Comparison of ENCODE assay signal across 8 cellular contexts in genomic region chr14:101707285-101707842, GRCh38. TPM values are rescaled to one million over a fixed set of nuclear protein-coding genes. Genes with fewer than 3 reads are reported as not detected.
DNase-seq lines count a peak whose midpoint lies in the region; ATAC-seq lines count a peak whose summit lies in the region.

No MANE protein-coding gene starts in this region.

- peak; percentile 56 for ATAC-seq in HG03159 (IDR thresholded peaks at IDR 0.05; ENCODE audit: unreplicated experiment)
- ATAC-seq in left lobe of liver: peak; percentile 86

- DNase-seq in DMS114 treated with DMSO at 0.1 percent for 48 hours (lab: John Stamatoyannopoulos, UW; ENCODE audit: unreplicated experiment) (peak; percentile 77), NCI-H446 (lab: John Stamatoyannopoulos, UW) (peak; percentile 72 to 87), cerebellum (ENCODE audit: low spot score) (peak; percentile 76), left lobe of liver (ENCODE audit: low spot score) (peak; percentile 55), posterior vena cava (ENCODE audit: low spot score) (no peak)
- DNase-seq in activated CD4-positive, CD25-positive, alpha-beta regulatory T cell (lab: John Stamatoyannopoulos, UW): peak; percentile 22 to 45 (median 24)
- peak; percentile 74 for DNase-seq in stimulated activated CD4-positive, alpha-beta T cell treated with anti-CD3 and anti-CD28 coated beads, Interleukin-4, amount 100 ng/mL, for 24 hours

- intact Hi-C loops in posterior vena cava (cut with DNase I): no loop called here

RNA-seq across cellular contexts. Expression of gene PPP2R5C, which starts 54.1 kb away (rescaled TPM):
- total RNA-seq in cerebellum: 125 TPM
- total RNA-seq in left lobe of liver: 60.8 TPM
- total RNA-seq in posterior vena cava: 100 to 1,000 TPM; 132 to 135 TPM
